ENCODE assay signal across 1 cellular context in the genomic region with DNA sequence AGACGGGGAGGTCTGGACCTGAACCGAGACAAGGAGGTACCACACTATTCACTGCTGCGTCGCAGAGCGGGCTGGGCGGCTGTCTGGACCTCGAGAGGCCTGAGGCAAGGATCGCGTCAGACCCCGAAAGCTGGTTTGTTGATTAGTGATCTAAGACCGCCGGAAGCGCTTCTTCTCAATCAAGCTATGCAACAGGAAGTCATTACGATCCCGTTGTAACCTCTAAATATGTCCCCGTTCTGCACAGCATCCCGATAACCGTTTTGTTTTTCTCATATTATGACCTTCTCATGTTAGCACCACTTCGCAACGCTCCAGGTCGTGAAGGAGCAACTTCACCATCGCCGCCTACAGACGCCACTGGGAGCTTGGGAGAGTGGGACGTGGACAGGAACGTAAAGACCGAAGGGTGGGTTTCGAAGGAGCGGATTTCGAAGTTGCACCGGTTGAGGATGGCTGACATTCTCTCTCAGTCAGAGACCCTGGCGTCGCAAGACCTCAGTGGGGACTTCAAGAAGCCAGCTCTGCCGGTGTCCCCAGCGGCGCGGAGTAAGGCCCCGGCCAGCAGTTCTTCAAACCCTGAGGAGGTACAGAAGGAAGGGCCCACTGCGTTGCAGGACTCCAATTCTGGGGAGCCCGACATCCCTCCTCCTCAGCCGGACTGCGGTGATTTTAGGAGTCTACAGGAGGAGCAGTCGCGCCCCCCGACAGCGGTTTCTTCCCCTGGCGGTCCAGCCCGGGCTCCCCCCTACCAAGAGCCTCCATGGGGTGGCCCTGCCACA.
TF ChIP-seq lines count a peak whose summit lies in the region.

A gene with protein sequence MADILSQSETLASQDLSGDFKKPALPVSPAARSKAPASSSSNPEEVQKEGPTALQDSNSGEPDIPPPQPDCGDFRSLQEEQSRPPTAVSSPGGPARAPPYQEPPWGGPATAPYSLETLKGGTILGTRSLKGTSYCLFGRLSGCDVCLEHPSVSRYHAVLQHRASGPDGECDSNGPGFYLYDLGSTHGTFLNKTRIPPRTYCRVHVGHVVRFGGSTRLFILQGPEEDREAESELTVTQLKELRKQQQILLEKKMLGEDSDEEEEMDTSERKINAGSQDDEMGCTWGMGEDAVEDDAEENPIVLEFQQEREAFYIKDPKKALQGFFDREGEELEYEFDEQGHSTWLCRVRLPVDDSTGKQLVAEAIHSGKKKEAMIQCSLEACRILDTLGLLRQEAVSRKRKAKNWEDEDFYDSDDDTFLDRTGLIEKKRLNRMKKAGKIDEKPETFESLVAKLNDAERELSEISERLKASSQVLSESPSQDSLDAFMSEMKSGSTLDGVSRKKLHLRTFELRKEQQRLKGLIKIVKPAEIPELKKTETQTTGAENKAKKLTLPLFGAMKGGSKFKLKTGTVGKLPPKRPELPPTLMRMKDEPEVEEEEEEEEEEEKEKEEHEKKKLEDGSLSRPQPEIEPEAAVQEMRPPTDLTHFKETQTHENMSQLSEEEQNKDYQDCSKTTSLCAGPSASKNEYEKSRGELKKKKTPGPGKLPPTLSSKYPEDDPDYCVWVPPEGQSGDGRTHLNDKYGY (plus strand): TSS at position 427 of the 782 bp plus-strand sequence. CDS start 26 bp downstream, at position 453.
A gene with protein sequence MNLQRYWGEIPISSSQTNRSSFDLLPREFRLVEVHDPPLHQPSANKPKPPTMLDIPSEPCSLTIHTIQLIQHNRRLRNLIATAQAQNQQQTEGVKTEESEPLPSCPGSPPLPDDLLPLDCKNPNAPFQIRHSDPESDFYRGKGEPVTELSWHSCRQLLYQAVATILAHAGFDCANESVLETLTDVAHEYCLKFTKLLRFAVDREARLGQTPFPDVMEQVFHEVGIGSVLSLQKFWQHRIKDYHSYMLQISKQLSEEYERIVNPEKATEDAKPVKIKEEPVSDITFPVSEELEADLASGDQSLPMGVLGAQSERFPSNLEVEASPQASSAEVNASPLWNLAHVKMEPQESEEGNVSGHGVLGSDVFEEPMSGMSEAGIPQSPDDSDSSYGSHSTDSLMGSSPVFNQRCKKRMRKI (minus strand): TSS at position 152 of the 782 bp plus-strand sequence. CDS start 1,422 bp downstream, outside the sequence.

TF ChIP-seq in HCT116, 20 proteins besides CTCF, POLR2A, EP300 and RAD21 (continued from another document):
- peak; percentile 17 for TF ChIP-seq ZBTB33 (IDR thresholded peaks at IDR 0.05; ENCODE audit: extremely low read depth, insufficient replicate concordance, low read length)
- no peak for TF ChIP-seq FOSL1 (IDR thresholded peaks at IDR 0.05; ENCODE audit: low read depth)
- peak; percentile 60 for TF ChIP-seq EGR1 (IDR thresholded peaks at IDR 0.05; ENCODE audit: low read depth)
- TF ChIP-seq JUND (IDR thresholded peaks at IDR 0.05) = no peak
- TF ChIP-seq CEBPB (IDR thresholded peaks at IDR 0.05; ENCODE audit: low read depth) = no peak
- no peak for TF ChIP-seq EZH2phosphoT487 (IDR thresholded peaks at IDR 0.05; ENCODE audit: borderline replicate concordance)
- peak; percentile 70; the same call in 1 of the 2 replicates for TF ChIP-seq SP1 (IDR thresholded peaks at IDR 0.05; ENCODE audit: low read depth)
